18 cellular contexts compared by ENCODE assay signal in genomic region chr19:31969955-31970545, GRCh38.
DNase-seq lines count a peak whose midpoint lies in the region; ATAC-seq, FAIRE-seq and TF ChIP-seq lines count a peak whose summit lies in the region.
"Had no signal": no experiment of that assay in that cellular context is flagged by ENCODE, and none has a peak within 500 bp of the region (broad histone marks: within the 10 kb centered on the region; RNA-seq: fewer than 3 reads in every experiment).

No MANE protein-coding gene starts in this region.

- H3K4me1 ChIP-seq in mesodermal cell (ENCODE audit: control insufficient read depth, insufficient read depth, low read length, poor library complexity, severe bottlenecking), result peaks cover 4% of the 10 kb centered on the region
- H3K4me1 ChIP-seq in rectal smooth muscle tissue (ENCODE audit: control insufficient read depth, insufficient read depth, low read length), result peaks cover 16% of the 10 kb centered on the region
- H3K4me1 ChIP-seq in uterus, result no peaks in the 10 kb centered on the region
- H3K4me1 ChIP-seq: HAP-1 had no signal

- H3K27ac ChIP-seq in mesodermal cell (ENCODE audit: low read depth, low read length, severe bottlenecking), result peak overlapping the region; percentile 70
- H3K27ac ChIP-seq in rectal smooth muscle tissue (ENCODE audit: low read depth, low read length), result peak overlapping the region; percentile 56
- H3K27ac ChIP-seq in uterus, result peak overlapping the region; percentile 43 to 66
- H3K27ac ChIP-seq: BLaER1 treated with 17β-estradiol and CSF1 and Interleukin-3, amounts not matched to agents 10 nM and 100 nM had no signal

- DNase-seq in SK-N-DZ (ENCODE audit: low spot score) (peak; percentile 13), uterus (peak; percentile 30 to 59), GM12892 (ENCODE audit: insufficient read length) (no peak)
- no peak for DNase-seq in stimulated activated CD4-positive, alpha-beta T cell treated with anti-CD3 and anti-CD28 coated beads, Interleukin-2, amount 100 ng/mL, for 24 hours
- DNase-seq: 8988T; ACHN; CD4-positive, CD25-positive, alpha-beta regulatory T cell; DMS53; GF-D8; HFFc6 had no signal

- TF ChIP-seq CTCF in uterus (IDR thresholded peaks at IDR 0.05), result no peak

- ATAC-seq in HG03108 (IDR thresholded peaks at IDR 0.05; ENCODE audit: unreplicated experiment), result no peak
- ATAC-seq: HepG2 had no signal

- no peak overlapping the region for H3K9ac ChIP-seq in rectal smooth muscle tissue (ENCODE audit: low read length)
- H3K9ac ChIP-seq: BLaER1 treated with 17β-estradiol and CSF1 and Interleukin-3, amounts not matched to agents 10 nM and 100 nM had no signal

- H3K27me3 ChIP-seq in rectal smooth muscle tissue (ENCODE audit: control insufficient read depth, insufficient read depth, low read length) (no peaks in the 10 kb centered on the region), uterus (no peaks in the 10 kb centered on the region)
- H3K27me3 ChIP-seq: BLaER1 treated with 17β-estradiol and CSF1 and Interleukin-3, amounts not matched to agents 10 nM and 100 nM had no signal

- no peak for FAIRE-seq in GM12892 (lab: Jason Lieb, UNC)
- FAIRE-seq: H1, HepG2, HTR-8/SVneo had no signal

- H3K4me3 ChIP-seq in mesodermal cell (ENCODE audit: extremely low read depth, insufficient read depth, low read length, poor library complexity, severe bottlenecking) (no peak overlapping the region), rectal smooth muscle tissue (ENCODE audit: low read length) (no peak overlapping the region), uterus (no peak overlapping the region)
- H3K4me3 ChIP-seq: BLaER1 treated with 17β-estradiol and CSF1 and Interleukin-3, amounts not matched to agents 10 nM and 100 nM; HAP-1 had no signal

- H3K36me3 ChIP-seq in mesodermal cell (ENCODE audit: control insufficient read depth, insufficient read depth, low read length), result no peaks in the 10 kb centered on the region
- H3K36me3 ChIP-seq in rectal smooth muscle tissue (ENCODE audit: control insufficient read depth, insufficient read depth, low read length), result no peaks in the 10 kb centered on the region
- H3K36me3 ChIP-seq in uterus, result no peaks in the 10 kb centered on the region
- H3K36me3 ChIP-seq: BLaER1 treated with 17β-estradiol and CSF1 and Interleukin-3, amounts not matched to agents 10 nM and 100 nM; HAP-1 had no signal

- whole genome bisulfite sequencing in mesodermal cell (ENCODE audit: insufficient coverage in 2 of 2), 2 experiments, result 63 to 76% methylated on average over 2 to 3 of the region's 3 CpGs

- intact Hi-C loops in uterus (cut with DNase I; ENCODE audit: low total_unique reads), result no loop called here

- TF ChIP-seq POLR2A in uterus (IDR thresholded peaks at IDR 0.05), result no peak
- no peak for TF ChIP-seq POLR2A in GM12892 (IDR thresholded peaks at IDR 0.05; ENCODE audit: low read depth, low read length)

- H3K9me3 ChIP-seq in mesodermal cell (ENCODE audit: control insufficient read depth, low read length), result no peaks in the 10 kb centered on the region
- no peaks in the 10 kb centered on the region for H3K9me3 ChIP-seq in uterus
- H3K9me3 ChIP-seq: BLaER1 treated with 17β-estradiol and CSF1 and Interleukin-3, amounts not matched to agents 10 nM and 100 nM; HAP-1 had no signal

Comparison
In these comparisons a context has a peak if more than half of its experiments do, and no peak if none do; other contexts are left out.
1. DNase-seq: peak in SK-N-DZ (single experiment) and uterus (2 of 2); none in GM12892 (single experiment) and stimulated activated CD4-positive, alpha-beta T cell treated with anti-CD3 and anti-CD28 coated beads, Interleukin-2, amount 100 ng/mL, for 24 hours (0 of 2).
2. Peak in every context shown above with its lines, with median percentiles within 50 percentile points of each other: H3K27ac ChIP-seq.